Comparison of ENCODE assay signal across 2 cellular contexts in genomic region chr11:58023435-58023931, GRCh38.
TF ChIP-seq lines count a peak whose summit lies in the region.

TSS of gene OR9Q1 (plus strand) at chr11:58023881. CDS start at chr11:58179445, 155,564 bp downstream.

TF ChIP-seq in GM23338, 12 proteins besides CTCF, POLR2A, EP300 and RAD21 (continued from another document):
- TF ChIP-seq ETS1 (IDR thresholded peaks at IDR 0.05) (no peak), STAT1 (IDR thresholded peaks at IDR 0.05; ENCODE audit: unreplicated experiment) (no peak), ZNF331 (CRISPR knock-in tag; IDR thresholded peaks at IDR 0.05; ENCODE audit: low read depth) (no peak), EZH2 (IDR thresholded peaks at IDR 0.05; ENCODE audit: low read depth, unreplicated experiment) (no peak), ZNF114 (CRISPR knock-in tag; IDR thresholded peaks at IDR 0.05) (no peak), NANOG (IDR thresholded peaks at IDR 0.05; ENCODE audit: borderline replicate concordance) (no peak), EZH2phosphoT487 (IDR thresholded peaks at IDR 0.05; ENCODE audit: unreplicated experiment) (no peak), ZNF462 (CRISPR knock-in tag; IDR thresholded peaks at IDR 0.05) (no peak), REST (IDR thresholded peaks at IDR 0.05; ENCODE audit: unreplicated experiment) (no peak)

TF ChIP-seq in liver, 16 proteins besides CTCF, POLR2A, EP300 and RAD21 (continued from another document):
- TF ChIP-seq REST (IDR thresholded peaks at IDR 0.05) (no peak), HNF4A (conservative IDR thresholded peaks at IDR 0.05) (no peak), GABPA (IDR thresholded peaks at IDR 0.05 in 1 of 2, conservative IDR thresholded peaks at IDR 0.05 in 1 of 2) (no peak), FOXA2 (IDR thresholded peaks at IDR 0.05) (no peak), JUND (IDR thresholded peaks at IDR 0.05) (no peak), ATF3 (IDR thresholded peaks at IDR 0.05) (no peak), NR2F2 (IDR thresholded peaks at IDR 0.05) (no peak), ZBTB33 (IDR thresholded peaks at IDR 0.05) (no peak), RXRA (IDR thresholded peaks at IDR 0.05) (no peak), FOXA1 (IDR thresholded peaks at IDR 0.05) (no peak)
